In the genomic region with DNA sequence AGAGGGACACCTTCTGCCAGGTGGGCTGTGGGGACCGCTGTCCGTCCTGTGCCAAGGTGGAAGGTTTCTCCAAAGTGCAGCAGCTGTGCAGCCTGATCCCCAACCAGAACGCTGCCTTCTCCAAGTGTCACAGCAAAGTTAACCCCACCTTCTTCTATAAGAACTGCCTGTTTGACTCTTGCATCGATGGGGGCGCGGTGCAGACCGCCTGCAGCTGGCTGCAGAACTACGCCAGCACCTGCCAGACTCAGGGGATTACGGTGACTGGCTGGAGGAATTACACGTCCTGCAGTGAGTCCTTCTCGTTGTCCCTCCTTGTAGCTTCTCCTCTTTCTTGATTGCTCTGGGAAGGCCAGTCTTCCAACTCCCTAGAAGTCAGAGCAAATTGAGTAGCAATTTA, we compare ENCODE assay signal across 21 cellular contexts. TPM values are rescaled to one million over a fixed set of nuclear protein-coding genes. Genes with fewer than 3 reads are reported as not detected.
DNase-seq lines count a peak whose midpoint lies in the region; ATAC-seq and FAIRE-seq lines count a peak whose summit lies in the region.
"Had no signal": no experiment of that assay in that cellular context is flagged by ENCODE, and none has a peak within 500 bp of the region (broad histone marks: within the 10 kb centered on the region; RNA-seq: fewer than 3 reads in every experiment).

No MANE protein-coding gene starts in this region.

- no peak overlapping the region for H3K18ac ChIP-seq in neuronal stem cell (ENCODE audit: low read length)

- FAIRE-seq in HTR-8/SVneo (lab: Jason Lieb, UNC), result no peak
- FAIRE-seq: A549, D721Med, G401.6, GM12891, GM19239 had no signal

- no peaks in the 10 kb centered on the region for H3K79me1 ChIP-seq in neuronal stem cell (ENCODE audit: low read depth, low read length)

- H2AK5ac ChIP-seq in neuronal stem cell (ENCODE audit: low read depth, low read length), result no peak overlapping the region

- no peak overlapping the region for H3K4me2 ChIP-seq in neuronal stem cell (ENCODE audit: insufficient read depth, low read length, poor library complexity, severe bottlenecking)
- H3K4me2 ChIP-seq: A549 had no signal

- no peak overlapping the region for H3K4ac ChIP-seq in neuronal stem cell (ENCODE audit: low read length)

- no peaks in the 10 kb centered on the region for H3K27me3 ChIP-seq in neuronal stem cell (ENCODE audit: control insufficient read depth in 3 of 3, insufficient read depth in 3 of 3, low read depth in 1 of 3, low read length in 3 of 3)
- H3K27me3 ChIP-seq: BLaER1 treated with 17β-estradiol and CSF1 and Interleukin-3, amounts not matched to agents 10 nM and 100 nM had no signal

- no peak overlapping the region for H2BK12ac ChIP-seq in neuronal stem cell (ENCODE audit: low read length)

- peak overlapping the region; percentile 62 for H3K23ac ChIP-seq in neuronal stem cell (ENCODE audit: low read depth, low read length, poor library complexity)

- H4K91ac ChIP-seq in neuronal stem cell (ENCODE audit: low read depth, low read length, poor library complexity), result no peak overlapping the region

- H3K27ac ChIP-seq in neuronal stem cell (replicated peaks; ENCODE audit: low read length), result no peak overlapping the region
- H3K27ac ChIP-seq: 22Rv1; A549; BLaER1 treated with 17β-estradiol and CSF1 and Interleukin-3, amounts not matched to agents 10 nM and 100 nM; C4-2B had no signal

- DNase-seq in NCI-H82 (lab: John Stamatoyannopoulos, UW) (peak; percentile 62), NCI-H82 treated with DMSO at 0.1 percent for 48 hours (lab: John Stamatoyannopoulos, UW; ENCODE audit: unreplicated experiment) (no peak), neuronal stem cell (ENCODE audit: low spot score) (no peak), ureter (ENCODE audit: low spot score) (peak; percentile 4), HTR-8/SVneo (ENCODE audit: insufficient read length, low spot score) (no peak)
- DNase-seq: AML-193; Caco-2; Calu3; CD4-positive, alpha-beta T cell; CD8-positive, alpha-beta T cell; DMS79 treated with DMSO at 0.1 percent for 48 hours; GF-D8 had no signal

- H2BK15ac ChIP-seq in neuronal stem cell (ENCODE audit: low read length), result no peak overlapping the region

- no peaks in the 10 kb centered on the region for H3K36me3 ChIP-seq in neuronal stem cell (replicated peaks in 1 of 2; ENCODE audit: control insufficient read depth in 2 of 2, insufficient read depth in 2 of 2, low read length in 2 of 2)
- H3K36me3 ChIP-seq: BLaER1 treated with 17β-estradiol and CSF1 and Interleukin-3, amounts not matched to agents 10 nM and 100 nM had no signal

- no peak overlapping the region for H3K9ac ChIP-seq in neuronal stem cell (ENCODE audit: low read depth, low read length, poor library complexity)
- H3K9ac ChIP-seq: BLaER1 treated with 17β-estradiol and CSF1 and Interleukin-3, amounts not matched to agents 10 nM and 100 nM had no signal

- H3K4me1 ChIP-seq in neuronal stem cell (ENCODE audit: control insufficient read depth in 2 of 2, insufficient read depth in 1 of 2, low read depth in 1 of 2, low read length in 2 of 2), result peaks cover 0 to 1% of the 10 kb centered on the region in 2 donors
- H3K4me1 ChIP-seq: A549, Caco-2 had no signal

- peak overlapping the region in 1 of 2 donors; percentile 29 for H3K4me3 ChIP-seq in neuronal stem cell (ENCODE audit: low read length in 2 of 2)
- H3K4me3 ChIP-seq: A549; BLaER1 treated with 17β-estradiol and CSF1 and Interleukin-3, amounts not matched to agents 10 nM and 100 nM had no signal

- ATAC-seq in HG03095 (IDR thresholded peaks at IDR 0.05; ENCODE audit: unreplicated experiment), result no peak
- ATAC-seq: A549; CD8-positive, alpha-beta T cell had no signal

- H3K9me3 ChIP-seq in neuronal stem cell (replicated peaks in 1 of 2; ENCODE audit: control insufficient read depth in 2 of 2, insufficient read depth in 1 of 2, low read depth in 1 of 2, low read length in 2 of 2), result peaks cover 0 to 2% of the 10 kb centered on the region in 2 donors
- H3K9me3 ChIP-seq: A549; BLaER1 treated with 17β-estradiol and CSF1 and Interleukin-3, amounts not matched to agents 10 nM and 100 nM; Caco-2 had no signal

- no peak overlapping the region for H4K8ac ChIP-seq in neuronal stem cell (ENCODE audit: low read depth, low read length)

- no peak overlapping the region for H2AFZ ChIP-seq in neuronal stem cell (ENCODE audit: low read length)

- no peak overlapping the region for H2BK5ac ChIP-seq in neuronal stem cell (ENCODE audit: low read length)

- no CpG with 5 or more reads among the region's 11 CpGs for WGBS in neuronal stem cell (ENCODE audit: extremely low coverage in 2 of 2, insufficient read length in 2 of 2, insufficient replicate concordance in 1 of 2), 2 donors

- no peak overlapping the region for H3K14ac ChIP-seq in neuronal stem cell (ENCODE audit: low read length)

- no peak overlapping the region for H2BK120ac ChIP-seq in neuronal stem cell (ENCODE audit: low read depth, low read length)

RNA-seq across cellular contexts. Expression of a gene that starts 44.8 kb away (rescaled TPM):
- 0.47 TPM for polyA plus RNA-seq in neuronal stem cell (2013, experiment 1 of 2)
- 0.54 TPM for polyA plus RNA-seq in neuronal stem cell (2013, experiment 2 of 2)
- 0.83 TPM for total RNA-seq in ureter
- total RNA-seq: Calu3 had no signal

Comparison
In these comparisons a context has a peak if more than half of its experiments do, and no peak if none do; other contexts are left out.
1. DNase-seq: peak in NCI-H82 (single experiment) and ureter (single experiment); none in NCI-H82 treated with DMSO at 0.1 percent for 48 hours (single experiment), neuronal stem cell (single experiment) and HTR-8/SVneo (single experiment).